1 cellular context compared by ENCODE assay signal in the genomic region with DNA sequence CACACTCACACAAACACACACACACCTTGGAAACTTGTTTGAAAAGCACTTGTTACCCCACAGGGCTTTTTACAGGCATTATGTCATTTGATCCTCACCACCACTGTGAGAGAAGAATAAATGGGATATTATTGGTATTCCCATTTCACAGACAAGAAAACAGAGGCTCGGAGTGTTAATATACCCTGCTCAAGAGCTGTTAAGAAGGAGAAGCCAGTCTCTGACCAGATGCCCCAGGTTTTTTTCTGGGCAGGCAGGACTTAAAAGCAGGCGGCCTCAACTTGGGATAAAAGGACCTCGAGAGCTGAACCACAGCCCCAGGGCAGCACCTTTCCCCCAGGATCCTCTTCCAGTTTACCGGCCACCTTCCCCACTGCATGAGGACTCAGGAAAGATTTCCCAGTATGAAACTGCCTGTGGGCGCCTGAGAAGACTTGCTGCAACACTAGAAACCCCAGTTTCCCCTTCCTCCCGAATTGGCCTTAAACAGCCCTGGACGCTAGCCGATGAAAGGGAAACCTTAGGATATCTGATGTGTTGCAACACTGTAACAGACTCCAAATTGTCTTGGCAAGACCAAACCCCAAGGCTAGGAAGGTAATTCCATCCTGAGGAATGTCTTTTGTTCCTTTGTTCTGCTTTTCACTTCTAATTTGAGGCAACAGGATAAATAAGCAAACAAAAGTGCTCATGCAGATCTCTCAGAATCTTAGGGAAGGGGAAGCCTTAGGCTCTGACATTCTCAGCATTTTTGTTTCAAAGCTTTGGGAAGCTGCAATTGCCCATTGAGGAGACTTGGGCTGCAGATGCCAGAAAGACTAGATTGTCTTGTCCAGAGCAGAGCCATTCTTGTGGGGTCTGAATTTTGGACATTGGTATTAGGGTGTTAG.
TF ChIP-seq lines count a peak whose summit lies in the region.

No MANE protein-coding gene starts in this region.

TF ChIP-seq in K562, 482 proteins besides CTCF, POLR2A, EP300 and RAD21:
- TF ChIP-seq, protein P1, sequence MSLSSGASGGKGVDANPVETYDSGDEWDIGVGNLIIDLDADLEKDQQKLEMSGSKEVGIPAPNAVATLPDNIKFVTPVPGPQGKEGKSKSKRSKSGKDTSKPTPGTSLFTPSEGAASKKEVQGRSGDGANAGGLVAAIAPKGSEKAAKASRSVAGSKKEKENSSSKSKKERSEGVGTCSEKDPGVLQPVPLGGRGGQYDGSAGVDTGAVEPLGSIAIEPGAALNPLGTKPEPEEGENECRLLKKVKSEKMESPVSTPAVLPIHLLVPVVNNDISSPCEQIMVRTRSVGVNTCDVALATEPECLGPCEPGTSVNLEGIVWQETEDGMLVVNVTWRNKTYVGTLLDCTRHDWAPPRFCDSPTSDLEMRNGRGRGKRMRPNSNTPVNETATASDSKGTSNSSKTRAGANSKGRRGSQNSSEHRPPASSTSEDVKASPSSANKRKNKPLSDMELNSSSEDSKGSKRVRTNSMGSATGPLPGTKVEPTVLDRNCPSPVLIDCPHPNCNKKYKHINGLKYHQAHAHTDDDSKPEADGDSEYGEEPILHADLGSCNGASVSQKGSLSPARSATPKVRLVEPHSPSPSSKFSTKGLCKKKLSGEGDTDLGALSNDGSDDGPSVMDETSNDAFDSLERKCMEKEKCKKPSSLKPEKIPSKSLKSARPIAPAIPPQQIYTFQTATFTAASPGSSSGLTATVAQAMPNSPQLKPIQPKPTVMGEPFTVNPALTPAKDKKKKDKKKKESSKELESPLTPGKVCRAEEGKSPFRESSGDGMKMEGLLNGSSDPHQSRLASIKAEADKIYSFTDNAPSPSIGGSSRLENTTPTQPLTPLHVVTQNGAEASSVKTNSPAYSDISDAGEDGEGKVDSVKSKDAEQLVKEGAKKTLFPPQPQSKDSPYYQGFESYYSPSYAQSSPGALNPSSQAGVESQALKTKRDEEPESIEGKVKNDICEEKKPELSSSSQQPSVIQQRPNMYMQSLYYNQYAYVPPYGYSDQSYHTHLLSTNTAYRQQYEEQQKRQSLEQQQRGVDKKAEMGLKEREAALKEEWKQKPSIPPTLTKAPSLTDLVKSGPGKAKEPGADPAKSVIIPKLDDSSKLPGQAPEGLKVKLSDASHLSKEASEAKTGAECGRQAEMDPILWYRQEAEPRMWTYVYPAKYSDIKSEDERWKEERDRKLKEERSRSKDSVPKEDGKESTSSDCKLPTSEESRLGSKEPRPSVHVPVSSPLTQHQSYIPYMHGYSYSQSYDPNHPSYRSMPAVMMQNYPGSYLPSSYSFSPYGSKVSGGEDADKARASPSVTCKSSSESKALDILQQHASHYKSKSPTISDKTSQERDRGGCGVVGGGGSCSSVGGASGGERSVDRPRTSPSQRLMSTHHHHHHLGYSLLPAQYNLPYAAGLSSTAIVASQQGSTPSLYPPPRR (CRISPR knock-in tag; IDR thresholded peaks at IDR 0.05; ENCODE audit: borderline replicate concordance): no peak
- TF ChIP-seq CEBPB (tag; IDR thresholded peaks at IDR 0.05): peak; percentile 11; the same call in 1 of the 2 replicates
